In the genomic region with DNA sequence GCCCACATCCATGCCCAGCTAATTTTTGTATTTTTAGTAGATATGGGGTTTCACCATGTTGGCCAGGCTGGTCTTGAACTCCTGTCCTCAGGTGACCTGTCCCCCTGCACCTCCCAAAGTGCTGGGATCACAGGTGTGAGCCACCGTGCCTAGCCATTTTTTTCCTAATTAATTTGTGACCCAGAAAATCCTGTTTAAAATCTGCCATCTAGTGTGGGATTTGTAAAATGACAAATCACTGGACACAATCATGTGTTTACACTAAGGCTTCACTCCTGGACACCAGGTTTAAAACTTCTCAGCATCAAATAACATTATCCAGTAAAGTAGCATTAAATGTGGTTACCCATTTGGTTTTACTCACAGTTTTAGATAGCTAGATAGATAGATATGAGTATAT, we compare ENCODE assay signal across 10 cellular contexts. TPM values are rescaled to one million over a fixed set of nuclear protein-coding genes. Genes with fewer than 3 reads are reported as not detected.
A peak's percentile ranks its signal among the peaks of the same experiment; 100 is the strongest.
DNase-seq lines count a peak whose midpoint lies in the region; ATAC-seq and TF ChIP-seq lines count a peak whose summit lies in the region.
"Had no signal": no experiment of that assay in that cellular context is flagged by ENCODE, and none has a peak within 500 bp of the region (broad histone marks: within the 10 kb centered on the region; RNA-seq: fewer than 3 reads in every experiment).

No MANE protein-coding gene starts in this region.

- DNase-seq in G401 (ENCODE audit: low spot score) (peak; percentile 17), astrocyte of the spinal cord (ENCODE audit: low read depth, low spot score) (peak; percentile 20), midbrain (lab: John Stamatoyannopoulos, UW) (peak; percentile 1), KG1 (lab: John Stamatoyannopoulos, UW) (no peak)
- no peak for DNase-seq in activated CD4-positive, alpha-beta memory T cell treated with anti-CD3 and anti-CD28 coated beads, Interleukin-2, amount 10 ng/mL, durations not matched to agents 7 days and 5 days
- no peak for DNase-seq in activated CD8-positive, alpha-beta T cell treated with anti-CD3 and anti-CD28 coated beads for 36 hours
- DNase-seq in activated naive CD8-positive, alpha-beta T cell treated with anti-CD3 and anti-CD28 coated beads, Interleukin-2, amount 50 U/mL, for 24 hours = no peak
- DNase-seq: stimulated activated CD8-positive, alpha-beta memory T cell treated with anti-CD3 and anti-CD28 coated beads, Interleukin-4, amount 100 ng/mL, for 48 hours had no signal

- ATAC-seq in activated CD8-positive, alpha-beta T cell treated with anti-CD3 and anti-CD28 coated beads for 36 hours = no peak
- no peak for ATAC-seq in activated naive CD8-positive, alpha-beta T cell treated with anti-CD3 and anti-CD28 coated beads, Interleukin-2, amount 50 U/mL, for 24 hours

- peak; percentile 32 for TF ChIP-seq CTCF in astrocyte of the spinal cord (IDR thresholded peaks at IDR 0.05; ENCODE audit: low read depth, low read length)
- TF ChIP-seq CTCF in activated CD8-positive, alpha-beta T cell treated with anti-CD3 and anti-CD28 coated beads for 36 hours (IDR thresholded peaks at IDR 0.05) = no peak

- H3K4me3 Mint-ChIP-seq in activated CD4-positive, alpha-beta memory T cell treated with anti-CD3 and anti-CD28 coated beads, Interleukin-2, amount 10 ng/mL, durations not matched to agents 7 days and 5 days = no peak overlapping the region
- no peak overlapping the region for H3K4me3 Mint-ChIP-seq in activated CD8-positive, alpha-beta T cell treated with anti-CD3 and anti-CD28 coated beads for 36 hours
- no peak overlapping the region for H3K4me3 Mint-ChIP-seq in activated naive CD8-positive, alpha-beta T cell treated with anti-CD3 and anti-CD28 coated beads, Interleukin-2, amount 50 U/mL, for 24 hours
- H3K4me3 Mint-ChIP-seq: activated naive CD4-positive, alpha-beta T cell treated with anti-CD3 and anti-CD28 coated beads, Interleukin-2, amount 50 U/mL, for 24 hours had no signal

- intact Hi-C loops in activated CD8-positive, alpha-beta T cell treated with anti-CD3 and anti-CD28 coated beads for 36 hours (cut with micrococcal nuclease) = no loop called here

- TF ChIP-seq EP300 in Ishikawa (IDR thresholded peaks at IDR 0.05; ENCODE audit: borderline replicate concordance) = no peak

- CTCF ChIA-PET in activated CD4-positive, alpha-beta memory T cell treated with anti-CD3 and anti-CD28 coated beads, Interleukin-2, amount 10 ng/mL, durations not matched to agents 7 days and 5 days (lab: Charles Lee) = interaction anchor here (0.8 to 1.8 kb wide), 4 partner anchors 53 to 170 kb away, joined by 3 to 4 read pairs (median 3); no protein-coding TSS in a partner anchor
- CTCF ChIA-PET in activated CD8-positive, alpha-beta T cell treated with anti-CD3 and anti-CD28 coated beads for 36 hours (lab: Charles Lee) = interaction anchor here (0.7 to 1.1 kb wide), 2 partner anchors 154 to 384 kb away, joined by 4 to 5 read pairs; no protein-coding TSS in a partner anchor

- no peaks in the 10 kb centered on the region for H3K36me3 Mint-ChIP-seq in activated CD4-positive, alpha-beta memory T cell treated with anti-CD3 and anti-CD28 coated beads, Interleukin-2, amount 10 ng/mL, durations not matched to agents 7 days and 5 days (ENCODE audit: low read depth)
- no peaks in the 10 kb centered on the region for H3K36me3 Mint-ChIP-seq in activated CD8-positive, alpha-beta T cell treated with anti-CD3 and anti-CD28 coated beads for 36 hours (ENCODE audit: low read depth)
- no peaks in the 10 kb centered on the region for H3K36me3 Mint-ChIP-seq in activated naive CD8-positive, alpha-beta T cell treated with anti-CD3 and anti-CD28 coated beads, Interleukin-2, amount 50 U/mL, for 24 hours (ENCODE audit: low read depth)
- H3K36me3 Mint-ChIP-seq: activated naive CD4-positive, alpha-beta T cell treated with anti-CD3 and anti-CD28 coated beads, Interleukin-2, amount 50 U/mL, for 24 hours had no signal

- POLR2A ChIA-PET in activated CD4-positive, alpha-beta memory T cell treated with anti-CD3 and anti-CD28 coated beads, Interleukin-2, amount 10 ng/mL, durations not matched to agents 7 days and 5 days (lab: Charles Lee) = interaction anchor here (0.9 to 1.2 kb wide), 2 partner anchors 11 to 17 kb away, joined by 4 to 6 read pairs; no protein-coding TSS in a partner anchor
- POLR2A ChIA-PET in activated CD8-positive, alpha-beta T cell treated with anti-CD3 and anti-CD28 coated beads for 36 hours (lab: Charles Lee) = interaction anchor here (1.3 kb wide), 1 partner anchor 18 kb away, joined by 3 read pairs; the partner anchor contains the start of gene KDM4C

- H3K4me3 ChIP-seq in astrocyte of the spinal cord (ENCODE audit: low read depth, low read length) = no peak overlapping the region

- in situ Hi-C loops in G401 (cut with HindIII; ENCODE audit: low sequenced_read_pairs) (no loop called here), astrocyte of the spinal cord (cut with HindIII; ENCODE audit: low sequenced_read_pairs) (no loop called here)

- TF ChIP-seq RAD21 in Ishikawa (IDR thresholded peaks at IDR 0.05; ENCODE audit: low read depth) = peak; percentile 59

- peaks cover 3% of the 10 kb centered on the region for H3K9me3 Mint-ChIP-seq in activated CD4-positive, alpha-beta memory T cell treated with anti-CD3 and anti-CD28 coated beads, Interleukin-2, amount 10 ng/mL, durations not matched to agents 7 days and 5 days
- no peaks in the 10 kb centered on the region for H3K9me3 Mint-ChIP-seq in activated CD8-positive, alpha-beta T cell treated with anti-CD3 and anti-CD28 coated beads for 36 hours
- no peaks in the 10 kb centered on the region for H3K9me3 Mint-ChIP-seq in activated naive CD8-positive, alpha-beta T cell treated with anti-CD3 and anti-CD28 coated beads, Interleukin-2, amount 50 U/mL, for 24 hours
- H3K9me3 Mint-ChIP-seq: activated naive CD4-positive, alpha-beta T cell treated with anti-CD3 and anti-CD28 coated beads, Interleukin-2, amount 50 U/mL, for 24 hours had no signal

- H3K27ac Mint-ChIP-seq in activated CD4-positive, alpha-beta memory T cell treated with anti-CD3 and anti-CD28 coated beads, Interleukin-2, amount 10 ng/mL, durations not matched to agents 7 days and 5 days = no peak overlapping the region
- no peak overlapping the region for H3K27ac Mint-ChIP-seq in activated CD8-positive, alpha-beta T cell treated with anti-CD3 and anti-CD28 coated beads for 36 hours
- H3K27ac Mint-ChIP-seq in activated naive CD8-positive, alpha-beta T cell treated with anti-CD3 and anti-CD28 coated beads, Interleukin-2, amount 50 U/mL, for 24 hours = no peak overlapping the region
- H3K27ac Mint-ChIP-seq: activated naive CD4-positive, alpha-beta T cell treated with anti-CD3 and anti-CD28 coated beads, Interleukin-2, amount 50 U/mL, for 24 hours had no signal

- H3K4me1 Mint-ChIP-seq in activated CD4-positive, alpha-beta memory T cell treated with anti-CD3 and anti-CD28 coated beads, Interleukin-2, amount 10 ng/mL, durations not matched to agents 7 days and 5 days = no peaks in the 10 kb centered on the region
- H3K4me1 Mint-ChIP-seq in activated CD8-positive, alpha-beta T cell treated with anti-CD3 and anti-CD28 coated beads for 36 hours (ENCODE audit: low read depth) = no peaks in the 10 kb centered on the region
- H3K4me1 Mint-ChIP-seq in activated naive CD8-positive, alpha-beta T cell treated with anti-CD3 and anti-CD28 coated beads, Interleukin-2, amount 50 U/mL, for 24 hours = no peaks in the 10 kb centered on the region
- H3K4me1 Mint-ChIP-seq: activated naive CD4-positive, alpha-beta T cell treated with anti-CD3 and anti-CD28 coated beads, Interleukin-2, amount 50 U/mL, for 24 hours had no signal

- H3K27me3 Mint-ChIP-seq in activated CD4-positive, alpha-beta memory T cell treated with anti-CD3 and anti-CD28 coated beads, Interleukin-2, amount 10 ng/mL, durations not matched to agents 7 days and 5 days = no peaks in the 10 kb centered on the region
- H3K27me3 Mint-ChIP-seq in activated CD8-positive, alpha-beta T cell treated with anti-CD3 and anti-CD28 coated beads for 36 hours = no peaks in the 10 kb centered on the region
- no peaks in the 10 kb centered on the region for H3K27me3 Mint-ChIP-seq in activated naive CD8-positive, alpha-beta T cell treated with anti-CD3 and anti-CD28 coated beads, Interleukin-2, amount 50 U/mL, for 24 hours
- H3K27me3 Mint-ChIP-seq: activated naive CD4-positive, alpha-beta T cell treated with anti-CD3 and anti-CD28 coated beads, Interleukin-2, amount 50 U/mL, for 24 hours had no signal

TF ChIP-seq in Ishikawa, 13 proteins besides CTCF, POLR2A, EP300 and RAD21:
- no peak for TF ChIP-seq TCF12 (IDR thresholded peaks at IDR 0.05; ENCODE audit: low read depth)
TF ChIP-seq in Ishikawa: peak in this region for 0.

RNA-seq across cellular contexts. Expression of gene KDM4C, which starts 18.6 kb away (rescaled TPM):
- total RNA-seq in G401 (2014; rRNA removed; shearing (Covaris generic)) = 9.3 and 12.7 TPM in 2 replicates
- 10 to 100 TPM; 49.4 to 50.0 TPM for total RNA-seq in activated CD4-positive, alpha-beta memory T cell treated with anti-CD3 and anti-CD28 coated beads, Interleukin-2, amount 10 ng/mL, durations not matched to agents 7 days and 5 days
- total RNA-seq in activated CD8-positive, alpha-beta T cell treated with anti-CD3 and anti-CD28 coated beads for 36 hours = 10 to 100 TPM; 31.1 to 32.9 TPM

Comparison
In these comparisons a context has a peak if more than half of its experiments do, and no peak if none do; other contexts are left out.
1. DNase-seq: peak in G401 (single experiment), astrocyte of the spinal cord (single experiment) and midbrain (single experiment); none in activated CD4-positive, alpha-beta memory T cell treated with anti-CD3 and anti-CD28 coated beads, Interleukin-2, amount 10 ng/mL, durations not matched to agents 7 days and 5 days (single experiment), activated CD8-positive, alpha-beta T cell treated with anti-CD3 and anti-CD28 coated beads for 36 hours (single experiment), activated naive CD8-positive, alpha-beta T cell treated with anti-CD3 and anti-CD28 coated beads, Interleukin-2, amount 50 U/mL, for 24 hours (single experiment) and KG1 (single experiment).